1 cellular context compared by ENCODE assay signal in genomic region chr1:224262373-224263054, GRCh38.
TF ChIP-seq lines count a peak whose summit lies in the region.

No MANE protein-coding gene starts in this region.

TF ChIP-seq in K562, 482 proteins besides CTCF, POLR2A, EP300 and RAD21 (continued from another document and continues in another):
- TF ChIP-seq, protein P1, sequence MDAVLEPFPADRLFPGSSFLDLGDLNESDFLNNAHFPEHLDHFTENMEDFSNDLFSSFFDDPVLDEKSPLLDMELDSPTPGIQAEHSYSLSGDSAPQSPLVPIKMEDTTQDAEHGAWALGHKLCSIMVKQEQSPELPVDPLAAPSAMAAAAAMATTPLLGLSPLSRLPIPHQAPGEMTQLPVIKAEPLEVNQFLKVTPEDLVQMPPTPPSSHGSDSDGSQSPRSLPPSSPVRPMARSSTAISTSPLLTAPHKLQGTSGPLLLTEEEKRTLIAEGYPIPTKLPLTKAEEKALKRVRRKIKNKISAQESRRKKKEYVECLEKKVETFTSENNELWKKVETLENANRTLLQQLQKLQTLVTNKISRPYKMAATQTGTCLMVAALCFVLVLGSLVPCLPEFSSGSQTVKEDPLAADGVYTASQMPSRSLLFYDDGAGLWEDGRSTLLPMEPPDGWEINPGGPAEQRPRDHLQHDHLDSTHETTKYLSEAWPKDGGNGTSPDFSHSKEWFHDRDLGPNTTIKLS (IDR thresholded peaks at IDR 0.05; ENCODE audit: borderline replicate concordance, low read depth): peak; percentile 39; the same call in 1 of the 2 replicates
- TF ChIP-seq, protein P2, sequence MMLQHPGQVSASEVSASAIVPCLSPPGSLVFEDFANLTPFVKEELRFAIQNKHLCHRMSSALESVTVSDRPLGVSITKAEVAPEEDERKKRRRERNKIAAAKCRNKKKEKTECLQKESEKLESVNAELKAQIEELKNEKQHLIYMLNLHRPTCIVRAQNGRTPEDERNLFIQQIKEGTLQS (IDR thresholded peaks at IDR 0.05): peak; percentile 22; the same call in 1 of the 2 replicates
- TF ChIP-seq, protein P2 (CRISPR knock-in tag; conservative IDR thresholded peaks at IDR 0.05): no peak
- TF ChIP-seq CBFA2T2 (conservative IDR thresholded peaks at IDR 0.05) (peak; percentile 46), ZNF165 (CRISPR knock-in tag; IDR thresholded peaks at IDR 0.05; ENCODE audit: borderline replicate concordance) (no peak), MTA1 (IDR thresholded peaks at IDR 0.05; ENCODE audit: borderline replicate concordance) (no peak), SRSF3 (IDR thresholded peaks at IDR 0.05; ENCODE audit: insufficient read depth, low read length) (no peak), ZNF175 (CRISPR knock-in tag; IDR thresholded peaks at IDR 0.05; ENCODE audit: low read depth) (no peak), EP400 (IDR thresholded peaks at IDR 0.05) (no peak; the same call in 1 of the 2 replicates), ZNF780A (CRISPR knock-in tag; IDR thresholded peaks at IDR 0.05) (no peak), E2F6 (IDR thresholded peaks at IDR 0.05; ENCODE audit: borderline replicate concordance in 1 of 2, extremely low read depth in 1 of 2, insufficient read depth in 1 of 2, insufficient read length in 1 of 2, low read depth in 1 of 2, low read length in 1 of 2, poor library complexity in 1 of 2, severe bottlenecking in 1 of 2) (no peak), ZNF239 (CRISPR knock-in tag; IDR thresholded peaks at IDR 0.05) (no peak), TEAD2 (tag; IDR thresholded peaks at IDR 0.05) (no peak), THRAP3 (IDR thresholded peaks at IDR 0.05; ENCODE audit: borderline replicate concordance) (no peak), BACH1 (tag; IDR thresholded peaks at IDR 0.05) (peak; percentile 60; the same call in 1 of the 2 replicates), PRDM10 (IDR thresholded peaks at IDR 0.05; ENCODE audit: partially characterized antibody) (no peak), ZNF263 (CRISPR knock-in tag; IDR thresholded peaks at IDR 0.05; ENCODE audit: borderline replicate concordance) (no peak), U2AF2 (optimal IDR thresholded peaks at IDR 0.05; ENCODE audit: low read depth, low read length) (no peak), NFIC (IDR thresholded peaks at IDR 0.05) (no peak), LEF1 (IDR thresholded peaks at IDR 0.05) (peak; percentile 32; the same call in 1 of the 2 replicates), SPI1 (IDR thresholded peaks at IDR 0.05; ENCODE audit: borderline replicate concordance, low read depth, low read length) (no peak), RBM22 (IDR thresholded peaks at IDR 0.05; ENCODE audit: low read depth, low read length, poor library complexity, severe bottlenecking) (no peak), GMEB1 (CRISPR knock-in tag; IDR thresholded peaks at IDR 0.05) (no peak), ZNF384 (IDR thresholded peaks at IDR 0.05; ENCODE audit: low read depth, low read length) (peak; percentile 37; the same call in 1 of the 2 replicates), NCOA6 (IDR thresholded peaks at IDR 0.05) (no peak), CEBPB (tag; IDR thresholded peaks at IDR 0.05) (no peak), C11orf30 (IDR thresholded peaks at IDR 0.05; ENCODE audit: low read depth) (0 out of 2 replicates have a peak, but pooled peaks have one; percentile 9), PYGO2 (tag; IDR thresholded peaks at IDR 0.05) (no peak), FOXK2 (conservative IDR thresholded peaks at IDR 0.05 in 1 of 2, IDR thresholded peaks at IDR 0.05 in 1 of 2; ENCODE audit: low read depth in 2 of 2) (peak; percentile 51 to 58; a peak in 1 of 4 replicates), JUND (IDR thresholded peaks at IDR 0.05; ENCODE audit: borderline replicate concordance, low read depth, low read length) (peak; percentile 42; the same call in 1 of the 2 replicates), JUND (tag; IDR thresholded peaks at IDR 0.05; ENCODE audit: borderline replicate concordance, low read depth, low read length) (peak; percentile 58; the same call in 1 of the 3 replicates)
- TF ChIP-seq, protein P3, sequence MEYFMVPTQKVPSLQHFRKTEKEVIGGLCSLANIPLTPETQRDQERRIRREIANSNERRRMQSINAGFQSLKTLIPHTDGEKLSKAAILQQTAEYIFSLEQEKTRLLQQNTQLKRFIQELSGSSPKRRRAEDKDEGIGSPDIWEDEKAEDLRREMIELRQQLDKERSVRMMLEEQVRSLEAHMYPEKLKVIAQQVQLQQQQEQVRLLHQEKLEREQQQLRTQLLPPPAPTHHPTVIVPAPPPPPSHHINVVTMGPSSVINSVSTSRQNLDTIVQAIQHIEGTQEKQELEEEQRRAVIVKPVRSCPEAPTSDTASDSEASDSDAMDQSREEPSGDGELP (CRISPR knock-in tag; IDR thresholded peaks at IDR 0.05; ENCODE audit: borderline replicate concordance): peak; percentile 63; the same call in 1 of the 2 replicates
- TF ChIP-seq, protein P4, sequence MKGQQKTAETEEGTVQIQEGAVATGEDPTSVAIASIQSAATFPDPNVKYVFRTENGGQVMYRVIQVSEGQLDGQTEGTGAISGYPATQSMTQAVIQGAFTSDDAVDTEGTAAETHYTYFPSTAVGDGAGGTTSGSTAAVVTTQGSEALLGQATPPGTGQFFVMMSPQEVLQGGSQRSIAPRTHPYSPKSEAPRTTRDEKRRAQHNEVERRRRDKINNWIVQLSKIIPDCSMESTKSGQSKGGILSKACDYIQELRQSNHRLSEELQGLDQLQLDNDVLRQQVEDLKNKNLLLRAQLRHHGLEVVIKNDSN (CRISPR knock-in tag; IDR thresholded peaks at IDR 0.05): no peak
- TF ChIP-seq, protein P5, sequence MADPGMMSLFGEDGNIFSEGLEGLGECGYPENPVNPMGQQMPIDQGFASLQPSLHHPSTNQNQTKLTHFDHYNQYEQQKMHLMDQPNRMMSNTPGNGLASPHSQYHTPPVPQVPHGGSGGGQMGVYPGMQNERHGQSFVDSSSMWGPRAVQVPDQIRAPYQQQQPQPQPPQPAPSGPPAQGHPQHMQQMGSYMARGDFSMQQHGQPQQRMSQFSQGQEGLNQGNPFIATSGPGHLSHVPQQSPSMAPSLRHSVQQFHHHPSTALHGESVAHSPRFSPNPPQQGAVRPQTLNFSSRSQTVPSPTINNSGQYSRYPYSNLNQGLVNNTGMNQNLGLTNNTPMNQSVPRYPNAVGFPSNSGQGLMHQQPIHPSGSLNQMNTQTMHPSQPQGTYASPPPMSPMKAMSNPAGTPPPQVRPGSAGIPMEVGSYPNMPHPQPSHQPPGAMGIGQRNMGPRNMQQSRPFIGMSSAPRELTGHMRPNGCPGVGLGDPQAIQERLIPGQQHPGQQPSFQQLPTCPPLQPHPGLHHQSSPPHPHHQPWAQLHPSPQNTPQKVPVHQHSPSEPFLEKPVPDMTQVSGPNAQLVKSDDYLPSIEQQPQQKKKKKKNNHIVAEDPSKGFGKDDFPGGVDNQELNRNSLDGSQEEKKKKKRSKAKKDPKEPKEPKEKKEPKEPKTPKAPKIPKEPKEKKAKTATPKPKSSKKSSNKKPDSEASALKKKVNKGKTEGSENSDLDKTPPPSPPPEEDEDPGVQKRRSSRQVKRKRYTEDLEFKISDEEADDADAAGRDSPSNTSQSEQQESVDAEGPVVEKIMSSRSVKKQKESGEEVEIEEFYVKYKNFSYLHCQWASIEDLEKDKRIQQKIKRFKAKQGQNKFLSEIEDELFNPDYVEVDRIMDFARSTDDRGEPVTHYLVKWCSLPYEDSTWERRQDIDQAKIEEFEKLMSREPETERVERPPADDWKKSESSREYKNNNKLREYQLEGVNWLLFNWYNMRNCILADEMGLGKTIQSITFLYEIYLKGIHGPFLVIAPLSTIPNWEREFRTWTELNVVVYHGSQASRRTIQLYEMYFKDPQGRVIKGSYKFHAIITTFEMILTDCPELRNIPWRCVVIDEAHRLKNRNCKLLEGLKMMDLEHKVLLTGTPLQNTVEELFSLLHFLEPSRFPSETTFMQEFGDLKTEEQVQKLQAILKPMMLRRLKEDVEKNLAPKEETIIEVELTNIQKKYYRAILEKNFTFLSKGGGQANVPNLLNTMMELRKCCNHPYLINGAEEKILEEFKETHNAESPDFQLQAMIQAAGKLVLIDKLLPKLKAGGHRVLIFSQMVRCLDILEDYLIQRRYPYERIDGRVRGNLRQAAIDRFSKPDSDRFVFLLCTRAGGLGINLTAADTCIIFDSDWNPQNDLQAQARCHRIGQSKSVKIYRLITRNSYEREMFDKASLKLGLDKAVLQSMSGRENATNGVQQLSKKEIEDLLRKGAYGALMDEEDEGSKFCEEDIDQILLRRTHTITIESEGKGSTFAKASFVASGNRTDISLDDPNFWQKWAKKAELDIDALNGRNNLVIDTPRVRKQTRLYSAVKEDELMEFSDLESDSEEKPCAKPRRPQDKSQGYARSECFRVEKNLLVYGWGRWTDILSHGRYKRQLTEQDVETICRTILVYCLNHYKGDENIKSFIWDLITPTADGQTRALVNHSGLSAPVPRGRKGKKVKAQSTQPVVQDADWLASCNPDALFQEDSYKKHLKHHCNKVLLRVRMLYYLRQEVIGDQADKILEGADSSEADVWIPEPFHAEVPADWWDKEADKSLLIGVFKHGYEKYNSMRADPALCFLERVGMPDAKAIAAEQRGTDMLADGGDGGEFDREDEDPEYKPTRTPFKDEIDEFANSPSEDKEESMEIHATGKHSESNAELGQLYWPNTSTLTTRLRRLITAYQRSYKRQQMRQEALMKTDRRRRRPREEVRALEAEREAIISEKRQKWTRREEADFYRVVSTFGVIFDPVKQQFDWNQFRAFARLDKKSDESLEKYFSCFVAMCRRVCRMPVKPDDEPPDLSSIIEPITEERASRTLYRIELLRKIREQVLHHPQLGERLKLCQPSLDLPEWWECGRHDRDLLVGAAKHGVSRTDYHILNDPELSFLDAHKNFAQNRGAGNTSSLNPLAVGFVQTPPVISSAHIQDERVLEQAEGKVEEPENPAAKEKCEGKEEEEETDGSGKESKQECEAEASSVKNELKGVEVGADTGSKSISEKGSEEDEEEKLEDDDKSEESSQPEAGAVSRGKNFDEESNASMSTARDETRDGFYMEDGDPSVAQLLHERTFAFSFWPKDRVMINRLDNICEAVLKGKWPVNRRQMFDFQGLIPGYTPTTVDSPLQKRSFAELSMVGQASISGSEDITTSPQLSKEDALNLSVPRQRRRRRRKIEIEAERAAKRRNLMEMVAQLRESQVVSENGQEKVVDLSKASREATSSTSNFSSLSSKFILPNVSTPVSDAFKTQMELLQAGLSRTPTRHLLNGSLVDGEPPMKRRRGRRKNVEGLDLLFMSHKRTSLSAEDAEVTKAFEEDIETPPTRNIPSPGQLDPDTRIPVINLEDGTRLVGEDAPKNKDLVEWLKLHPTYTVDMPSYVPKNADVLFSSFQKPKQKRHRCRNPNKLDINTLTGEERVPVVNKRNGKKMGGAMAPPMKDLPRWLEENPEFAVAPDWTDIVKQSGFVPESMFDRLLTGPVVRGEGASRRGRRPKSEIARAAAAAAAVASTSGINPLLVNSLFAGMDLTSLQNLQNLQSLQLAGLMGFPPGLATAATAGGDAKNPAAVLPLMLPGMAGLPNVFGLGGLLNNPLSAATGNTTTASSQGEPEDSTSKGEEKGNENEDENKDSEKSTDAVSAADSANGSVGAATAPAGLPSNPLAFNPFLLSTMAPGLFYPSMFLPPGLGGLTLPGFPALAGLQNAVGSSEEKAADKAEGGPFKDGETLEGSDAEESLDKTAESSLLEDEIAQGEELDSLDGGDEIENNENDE (IDR thresholded peaks at IDR 0.05; ENCODE audit: low read depth, low read length): no peak
- TF ChIP-seq, protein P6, sequence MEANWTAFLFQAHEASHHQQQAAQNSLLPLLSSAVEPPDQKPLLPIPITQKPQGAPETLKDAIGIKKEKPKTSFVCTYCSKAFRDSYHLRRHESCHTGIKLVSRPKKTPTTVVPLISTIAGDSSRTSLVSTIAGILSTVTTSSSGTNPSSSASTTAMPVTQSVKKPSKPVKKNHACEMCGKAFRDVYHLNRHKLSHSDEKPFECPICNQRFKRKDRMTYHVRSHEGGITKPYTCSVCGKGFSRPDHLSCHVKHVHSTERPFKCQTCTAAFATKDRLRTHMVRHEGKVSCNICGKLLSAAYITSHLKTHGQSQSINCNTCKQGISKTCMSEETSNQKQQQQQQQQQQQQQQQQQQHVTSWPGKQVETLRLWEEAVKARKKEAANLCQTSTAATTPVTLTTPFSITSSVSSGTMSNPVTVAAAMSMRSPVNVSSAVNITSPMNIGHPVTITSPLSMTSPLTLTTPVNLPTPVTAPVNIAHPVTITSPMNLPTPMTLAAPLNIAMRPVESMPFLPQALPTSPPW (CRISPR knock-in tag; IDR thresholded peaks at IDR 0.05): no peak
